ENCODE assay signal across 8 cellular contexts in the genomic region with DNA sequence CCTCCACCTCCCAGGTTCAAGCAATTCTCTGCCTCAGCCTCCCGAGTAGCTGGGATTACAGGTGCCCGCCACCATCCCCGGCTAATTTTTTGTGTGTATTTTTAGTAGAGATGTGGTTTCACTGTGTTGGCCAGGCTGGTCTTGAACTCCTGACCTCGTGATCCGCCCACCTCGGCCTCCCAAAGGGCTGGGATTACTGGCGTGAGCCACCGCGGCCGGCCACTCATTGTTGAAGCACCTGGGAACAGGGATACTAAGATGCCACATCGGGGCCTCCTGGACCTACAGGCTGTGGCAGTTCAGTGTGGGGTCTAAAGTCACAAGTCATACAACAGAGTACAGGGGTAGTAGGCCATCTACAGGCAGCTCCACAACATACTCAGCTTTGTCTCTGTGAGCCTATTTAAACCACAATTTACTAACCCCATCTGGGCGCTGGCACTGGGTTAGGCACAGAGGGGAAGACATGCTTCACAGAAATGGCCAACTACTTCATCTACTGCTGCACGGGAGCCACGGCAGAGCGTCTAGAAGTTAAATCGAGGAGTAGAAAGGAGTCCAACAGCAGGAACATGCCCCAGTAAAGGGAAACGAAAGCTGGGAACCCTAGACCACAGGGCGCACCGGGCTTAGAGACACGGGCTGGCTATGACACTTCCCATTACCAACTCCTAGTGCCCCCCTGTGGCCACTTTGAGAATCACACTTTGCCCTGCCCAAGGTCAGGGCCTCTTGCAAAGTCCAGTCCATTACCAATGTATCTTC. TPM values are rescaled to one million over a fixed set of nuclear protein-coding genes. Genes with fewer than 3 reads are reported as not detected.
A peak's percentile ranks its signal among the peaks of the same experiment; 100 is the strongest.
DNase-seq lines count a peak whose midpoint lies in the region; ATAC-seq and TF ChIP-seq lines count a peak whose summit lies in the region.

No MANE protein-coding gene starts in this region.

- no peak overlapping the region for H2AFZ ChIP-seq in HCT116 (ENCODE audit: low read depth, low read length, poor library complexity, severe bottlenecking)

- H3K79me1 ChIP-seq in mesendoderm (ENCODE audit: low read length): peaks cover 17% of the 10 kb centered on the region

- H4K8ac ChIP-seq in mesendoderm (ENCODE audit: low read depth, low read length): no peak overlapping the region

- WGBS in mesendoderm (ENCODE audit: extremely low coverage, insufficient coverage, low lambda C conversion rate): no CpG with 5 or more reads among the region's 20 CpGs

- H2BK120ac ChIP-seq in mesendoderm (ENCODE audit: low read depth, low read length): no peak overlapping the region

- no peak overlapping the region for H2BK5ac ChIP-seq in mesendoderm (ENCODE audit: low read length)

- H3K36me3 ChIP-seq in BLaER1 (peaks cover 22% of the 10 kb centered on the region), HCT116 (ENCODE audit: control insufficient read depth in 1 of 2, insufficient read depth in 2 of 2, low read length in 2 of 2) (peaks cover 4 to 13% of the 10 kb centered on the region in 2 experiments; a peak in 3 of 4 replicates), mesendoderm (ENCODE audit: control insufficient read depth, insufficient read depth, low read length) (peaks cover 3% of the 10 kb centered on the region)

- intact Hi-C loops in HCT116 (cut with micrococcal nuclease): no loop called here

- H3K4me2 ChIP-seq in BLaER1 (peak overlapping the region; percentile 61), HCT116 (ENCODE audit: low read length) (peak overlapping the region; percentile 51), mesendoderm (ENCODE audit: low read length) (no peak overlapping the region)

- peak in 2 of 3 experiments; percentile 82 to 84; a peak in 5 of 6 replicates for TF ChIP-seq CTCF in HCT116 (IDR thresholded peaks at IDR 0.05 in 2 of 3, conservative IDR thresholded peaks at IDR 0.05 in 1 of 3; ENCODE audit: borderline replicate concordance in 1 of 3, insufficient read depth in 1 of 3, low read depth in 2 of 3, low read length in 2 of 3)

- ATAC-seq in HCT116 (peak; percentile 34), HG03097 (IDR thresholded peaks at IDR 0.05; ENCODE audit: low FRiP score, unreplicated experiment) (no peak)

- H4K20me1 ChIP-seq in BLaER1 (peaks cover 32% of the 10 kb centered on the region), HCT116 (ENCODE audit: insufficient read depth) (no peaks in the 10 kb centered on the region)

- H3K27me3 ChIP-seq in BLaER1 (no peaks in the 10 kb centered on the region), HCT116 (ENCODE audit: insufficient read depth, low read length) (no peaks in the 10 kb centered on the region), mesendoderm (ENCODE audit: insufficient read depth, low read length, poor library complexity) (no peaks in the 10 kb centered on the region)

- no peak for TF ChIP-seq POLR2A in HCT116 (IDR thresholded peaks at IDR 0.05; ENCODE audit: borderline replicate concordance, extremely low read depth, insufficient read depth, insufficient read length)

- RAD21 ChIA-PET in HCT116 (lab: Charles Lee; ENCODE audit: low non-redundant PET in 1 of 2, low total read pairs in 2 of 2, uncharacterized antibody in 2 of 2, unreplicated experiment in 2 of 2): no interaction called here

- no peak overlapping the region for H3K18ac ChIP-seq in mesendoderm (ENCODE audit: low read length)

- TF ChIP-seq RAD21 in HCT116 (IDR thresholded peaks at IDR 0.05; ENCODE audit: low read depth): no peak; the same call in 1 of the 2 replicates

- H3K9ac ChIP-seq in BLaER1 (no peak overlapping the region), HCT116 (ENCODE audit: low read length) (peak overlapping the region; percentile 48), mesendoderm (ENCODE audit: low read length) (no peak overlapping the region)

- no peak overlapping the region for H2BK15ac ChIP-seq in mesendoderm (replicated peaks; ENCODE audit: low read depth)

- H3K4me1 ChIP-seq in BLaER1 (peaks cover 73% of the 10 kb centered on the region), HCT116 (ENCODE audit: control insufficient read depth in 1 of 2, insufficient read depth in 2 of 2, low read length in 2 of 2) (peaks cover 46 to 86% of the 10 kb centered on the region in 2 experiments), mesendoderm (ENCODE audit: control insufficient read depth, low read depth, low read length) (peaks cover 17% of the 10 kb centered on the region)

- DNase-seq in HCT116 (ENCODE audit: low read depth, low spot score) (peak; percentile 82), mesendoderm (peak; percentile 92)
- peak; percentile 65 for DNase-seq in NK-92 treated with Interleukin-12 subunit alpha and Interleukin-12 subunit beta, amount 100 ng/mL, for 24 hours (lab: John Stamatoyannopoulos, UW)
- DNase-seq in activated CD8-positive, alpha-beta memory T cell treated with anti-CD3 and anti-CD28 coated beads for 24 hours: peak; percentile 95
- peak; percentile 83 for DNase-seq in effector CD8-positive, alpha-beta T cell (lab: John Stamatoyannopoulos, UW)
- peak; percentile 84 for DNase-seq in stimulated activated CD8-positive, alpha-beta memory T cell treated with anti-CD3 and anti-CD28 coated beads, Interleukin-15, amount 100 ng/mL, for 1 hour (ENCODE audit: low read depth)

- BruUV-seq in HCT116 (replicated peaks; lab: Mats Ljungman, UMichigan): no TSS peak

- CTCF ChIA-PET in HCT116 (lab: Charles Lee): interaction anchor here (0.6 to 2.4 kb wide), 7 partner anchors 12 to 226 kb away, joined by 3 to 8 read pairs (median 4); no protein-coding TSS in a partner anchor

- H3K4me3 ChIP-seq in BLaER1 (no peak overlapping the region; the same call in 1 of the 2 replicates), HCT116 (replicated peaks in 1 of 2; ENCODE audit: low read depth in 1 of 2, low read length in 2 of 2) (no peak overlapping the region), mesendoderm (ENCODE audit: low read length) (no peak overlapping the region)

- H2AK5ac ChIP-seq in mesendoderm (ENCODE audit: low read length): no peak overlapping the region

- H3K27ac ChIP-seq in BLaER1: no peak overlapping the region
- H3K27ac ChIP-seq in HCT116 (ENCODE audit: low read depth, low read length): peak overlapping the region; percentile 61
- H3K27ac ChIP-seq in mesendoderm (ENCODE audit: low read depth, low read length): no peak overlapping the region

- H4K5ac ChIP-seq in mesendoderm (ENCODE audit: low read length): no peak overlapping the region

- H3K23ac ChIP-seq in mesendoderm (ENCODE audit: low read length): no peak overlapping the region

- H3K9me3 ChIP-seq in BLaER1: no peaks in the 10 kb centered on the region
- H3K9me3 ChIP-seq in HCT116 (ENCODE audit: control insufficient read depth in 1 of 2, insufficient read depth in 1 of 2, low read depth in 1 of 2, low read length in 2 of 2): no peaks in the 10 kb centered on the region

- no peaks in the 10 kb centered on the region for H3K9me2 ChIP-seq in HCT116 (ENCODE audit: insufficient read depth)

- H3K56ac ChIP-seq in mesendoderm (ENCODE audit: low read length): no peak overlapping the region

- POLR2A ChIA-PET in HCT116 (lab: Charles Lee): interaction anchor here (1.0 to 9.4 kb wide), 3 partner anchors 14 to 98 kb away, joined by 4 to 95 read pairs (median 4); no protein-coding TSS in a partner anchor

- H3K4ac ChIP-seq in mesendoderm (ENCODE audit: low read depth, low read length): no peak overlapping the region

- H3K79me2 ChIP-seq in HCT116 (ENCODE audit: insufficient read depth, low read length) (peaks cover 54% of the 10 kb centered on the region), mesendoderm (ENCODE audit: control insufficient read depth, insufficient read depth, low read length) (peaks cover 9% of the 10 kb centered on the region)

TF ChIP-seq in HCT116, 20 proteins besides CTCF, POLR2A, EP300 and RAD21 (continues in another document):
- no peak for TF ChIP-seq YY1 (IDR thresholded peaks at IDR 0.05; ENCODE audit: extremely low read depth, insufficient replicate concordance, low read depth, low read length)
- no peak for TF ChIP-seq EZH2phosphoT487 (IDR thresholded peaks at IDR 0.05; ENCODE audit: borderline replicate concordance)
- no peak for TF ChIP-seq EGR1 (IDR thresholded peaks at IDR 0.05; ENCODE audit: low read depth)
- TF ChIP-seq FOSL1 (IDR thresholded peaks at IDR 0.05; ENCODE audit: low read depth): no peak
- TF ChIP-seq CBX3 (IDR thresholded peaks at IDR 0.05; ENCODE audit: low read depth): no peak
- no peak for TF ChIP-seq ZFX (IDR thresholded peaks at IDR 0.05)
- TF ChIP-seq EZH2 (IDR thresholded peaks at IDR 0.05): no peak
- TF ChIP-seq SP1 (IDR thresholded peaks at IDR 0.05; ENCODE audit: low read depth): no peak
- TF ChIP-seq, protein P1, sequence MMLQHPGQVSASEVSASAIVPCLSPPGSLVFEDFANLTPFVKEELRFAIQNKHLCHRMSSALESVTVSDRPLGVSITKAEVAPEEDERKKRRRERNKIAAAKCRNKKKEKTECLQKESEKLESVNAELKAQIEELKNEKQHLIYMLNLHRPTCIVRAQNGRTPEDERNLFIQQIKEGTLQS (IDR thresholded peaks at IDR 0.05): no peak

RNA-seq across cellular contexts. Expression of a gene that starts 4.3 kb away (rescaled TPM):
- total RNA-seq in HCT116 (2021; ENCODE audit: unreplicated experiment): 35.9 TPM
- 44.1 and 53.0 TPM in 2 replicates for polyA plus RNA-seq in HCT116 (2012)
- 14.1 TPM for polyA plus RNA-seq in mesendoderm (2013, experiment 1 of 2)
- polyA plus RNA-seq in mesendoderm (2013, experiment 2 of 2): 14.0 TPM

RNA-seq across cellular contexts. Expression of a gene that starts 6.2 kb away (rescaled TPM):
- 87.6 TPM for total RNA-seq in HCT116 (2021; ENCODE audit: unreplicated experiment)
- 102 and 166 TPM in 2 replicates for polyA plus RNA-seq in HCT116 (2012)
- 10.0 TPM for polyA plus RNA-seq in mesendoderm (2013, experiment 1 of 2)
- 10.0 TPM for polyA plus RNA-seq in mesendoderm (2013, experiment 2 of 2)

RNA-seq across cellular contexts. Expression of a gene that starts 17.7 kb away (rescaled TPM):
- 30.1 TPM for total RNA-seq in HCT116 (2021; ENCODE audit: unreplicated experiment)
- 30.8 and 40.9 TPM in 2 replicates for polyA plus RNA-seq in HCT116 (2012)
- 3.7 TPM for polyA plus RNA-seq in mesendoderm (2013, experiment 1 of 2)
- polyA plus RNA-seq in mesendoderm (2013, experiment 2 of 2): 3.5 TPM

RNA-seq across cellular contexts. Expression of a gene that starts 31.5 kb away (rescaled TPM):
- total RNA-seq in HCT116 (2021; ENCODE audit: unreplicated experiment): 6.4 TPM
- polyA plus RNA-seq in HCT116 (2012): 4.7 and 5.4 TPM in 2 replicates
- 1.9 TPM for polyA plus RNA-seq in mesendoderm (2013, experiment 1 of 2)
- 1.8 TPM for polyA plus RNA-seq in mesendoderm (2013, experiment 2 of 2)

RNA-seq across cellular contexts. Expression of a gene that starts 34.5 kb away (rescaled TPM):
- 0.61 TPM for total RNA-seq in HCT116 (2021; ENCODE audit: unreplicated experiment)
- polyA plus RNA-seq in HCT116 (2012): 0.10 and 0.12 TPM in 2 replicates
- polyA plus RNA-seq in mesendoderm (2013, experiment 1 of 2): 0.10 TPM
- polyA plus RNA-seq in mesendoderm (2013, experiment 2 of 2): 0.17 TPM
